Comparison of ENCODE assay signal across 23 cellular contexts in the genomic region with DNA sequence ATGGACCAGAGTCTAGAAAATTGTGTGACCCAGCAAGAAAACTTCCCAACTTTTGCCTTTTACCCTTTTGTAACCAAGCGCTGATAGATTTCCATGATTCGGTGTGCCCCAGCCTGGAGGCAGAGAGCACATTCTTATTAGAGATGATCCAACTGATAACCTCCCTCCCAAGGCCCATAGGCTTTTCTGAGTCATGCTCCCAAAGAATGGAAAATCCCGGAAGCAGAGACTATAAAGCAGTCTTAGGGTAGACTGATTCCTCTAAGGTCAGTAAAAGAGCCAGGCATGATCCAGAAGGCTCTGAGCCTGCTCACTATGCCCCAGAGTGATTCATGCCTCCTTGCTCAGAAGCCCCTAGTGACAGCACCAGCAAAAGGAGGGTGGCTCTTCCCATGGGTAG. TPM values are rescaled to one million over a fixed set of nuclear protein-coding genes. Genes with fewer than 3 reads are reported as not detected.
DNase-seq lines count a peak whose midpoint lies in the region; ATAC-seq, FAIRE-seq and TF ChIP-seq lines count a peak whose summit lies in the region.
"Had no signal": no experiment of that assay in that cellular context is flagged by ENCODE, and none has a peak within 500 bp of the region (broad histone marks: within the 10 kb centered on the region; RNA-seq: fewer than 3 reads in every experiment).

No MANE protein-coding gene starts in this region.

- intact Hi-C loops in adrenal gland (cut with DNase I), result no loop called here
- intact Hi-C loops in Calu3 (cut with micrococcal nuclease; ENCODE audit: unreplicated experiment), result no loop called here

- H3K9me3 ChIP-seq in A549 (no peaks in the 10 kb centered on the region), adrenal gland (replicated peaks in 1 of 3) (no peaks in the 10 kb centered on the region)
- H3K9me3 ChIP-seq: HAP-1, left lung, neutrophil had no signal

- H3K27ac ChIP-seq in A549, result peak overlapping the region in 1 of 2 experiments; percentile 24; a peak in 1 of 6 replicates
- H3K27ac ChIP-seq in adrenal gland, result peak overlapping the region in 2 of 5 donors; percentile 28 to 54
- H3K27ac ChIP-seq: left lung, neutrophil had no signal

- H3K36me3 Mint-ChIP-seq in Calu3 (ENCODE audit: insufficient read depth, unreplicated experiment), result no peaks in the 10 kb centered on the region

- peak overlapping the region; percentile 37; the same call in 2 of the 3 replicates for H3K4me2 ChIP-seq in A549

- H3K4me3 ChIP-seq in A549, result no peak overlapping the region
- no peak overlapping the region for H3K4me3 ChIP-seq in adrenal gland
- H3K4me3 ChIP-seq: HAP-1, left lung had no signal

- TF ChIP-seq EP300 in A549 (IDR thresholded peaks at IDR 0.05), result no peak

- WGBS in A549 (ENCODE audit: missing lambda C conversion rate), result 29% methylated on average over 3 of the region's 3 CpGs
- 44 to 52% (median 47%) methylated on average over 3 of the region's 3 CpGs for WGBS in adrenal gland, 4 donors

- no peak overlapping the region for H3K27ac Mint-ChIP-seq in Calu3 (ENCODE audit: unreplicated experiment)
- H3K27ac Mint-ChIP-seq: activated CD4-positive, alpha-beta T cell treated with anti-CD3 and anti-CD28 coated beads, Interleukin-2, amount 10 ng/mL, durations not matched to agents 24 days and 14 days had no signal

- TF ChIP-seq CTCF in A549 (IDR thresholded peaks at IDR 0.05), result no peak
- TF ChIP-seq CTCF in adrenal gland (IDR thresholded peaks at IDR 0.05), result no peak
- no peak for TF ChIP-seq CTCF in Calu3 (IDR thresholded peaks at IDR 0.05; ENCODE audit: unreplicated experiment)

- no peak for FAIRE-seq in A549 (lab: Jason Lieb, UNC)
- FAIRE-seq: A204.1, endometrium had no signal

- H3K36me3 ChIP-seq in adrenal gland (replicated peaks in 1 of 2), result no peaks in the 10 kb centered on the region
- H3K36me3 ChIP-seq: HAP-1, left lung, neutrophil had no signal

- ATAC-seq in A549 (peak; percentile 40 to 58; a peak in 5 of 6 replicates), GM18858 (IDR thresholded peaks at IDR 0.05; ENCODE audit: unreplicated experiment) (no peak)
- ATAC-seq: left lung had no signal

- H3K27me3 ChIP-seq in adrenal gland, result no peaks in the 10 kb centered on the region

- TF ChIP-seq POLR2A in A549 (IDR thresholded peaks at IDR 0.05; ENCODE audit: low read length), result no peak
- no peak for TF ChIP-seq POLR2A in adrenal gland (IDR thresholded peaks at IDR 0.05)

- peaks cover 44% of the 10 kb centered on the region for H3K27me3 Mint-ChIP-seq in Calu3 (ENCODE audit: unreplicated experiment)

- POLR2A ChIA-PET in A549 (lab: Yijun Ruan, JAX), result no interaction called here

- TF ChIP-seq RAD21 in A549 (conservative IDR thresholded peaks at IDR 0.05 in 1 of 2, IDR thresholded peaks at IDR 0.05 in 1 of 2), result no peak

- no peak overlapping the region for H3K4me3 Mint-ChIP-seq in Calu3 (ENCODE audit: low read depth, unreplicated experiment)
- H3K4me3 Mint-ChIP-seq: activated CD4-positive, alpha-beta T cell treated with anti-CD3 and anti-CD28 coated beads, Interleukin-2, amount 10 ng/mL, durations not matched to agents 24 days and 14 days had no signal

- no peaks in the 10 kb centered on the region for H3K4me1 Mint-ChIP-seq in Calu3 (ENCODE audit: low read depth, unreplicated experiment)

- BruUV-seq in Calu3 (replicated peaks; lab: Mats Ljungman, UMichigan), result no TSS peak

- H3K4me1 ChIP-seq in A549, result peaks cover 10% of the 10 kb centered on the region
- peaks cover 2 to 23% of the 10 kb centered on the region in 2 donors for H3K4me1 ChIP-seq in adrenal gland (replicated peaks in 1 of 2)
- H3K4me1 ChIP-seq: HAP-1 had no signal

- DNase-seq in A549 (ENCODE audit: low read depth in 1 of 2, low spot score in 1 of 2) (peak in 1 of 2 experiments; percentile 21), HT1080 (ENCODE audit: low read depth) (peak; percentile 81), adrenal gland (peak in 5 of 7 donors; percentile 27 to 49 (median 41)), hepatic stellate cell (ENCODE audit: low spot score) (peak; percentile 23), hypothalamus (lab: John Stamatoyannopoulos, UW) (no peak), Calu3 (no peak)
- no peak for DNase-seq in activated CD4-positive, CD25-positive, alpha-beta regulatory T cell (lab: John Stamatoyannopoulos, UW)
- DNase-seq: activated CD4-positive, alpha-beta T cell treated with anti-CD3 and anti-CD28 coated beads, Interleukin-2, amount 10 ng/mL, durations not matched to agents 24 days and 14 days; activated CD8-positive, alpha-beta memory T cell treated with anti-CD3 and anti-CD28 coated beads, Interleukin-2, amount 50 U/mL, for 48 hours; activated effector memory CD4-positive, alpha-beta T cell treated with anti-CD3 and anti-CD28 coated beads, Interleukin-2, amount 50 U/mL, for 16 hours; amygdala; C1 segment of cervical spinal cord; DMS53; KBM-7; left lung; NCI-H1092; NCI-H2171 treated with DMSO at 0.1 percent for 48 hours; NCI-H774 had no signal

- no peaks in the 10 kb centered on the region for H3K9me3 Mint-ChIP-seq in Calu3 (ENCODE audit: low read depth, unreplicated experiment)
- H3K9me3 Mint-ChIP-seq: activated CD4-positive, alpha-beta T cell treated with anti-CD3 and anti-CD28 coated beads, Interleukin-2, amount 10 ng/mL, durations not matched to agents 24 days and 14 days had no signal

- CTCF ChIA-PET in A549 (lab: Yijun Ruan, JAX) (interaction anchor here (0.6 to 4.0 kb wide), 6 partner anchors 11 to 383 kb away, joined by 3 to 23 read pairs (median 5); no protein-coding TSS in a partner anchor), Calu3 (lab: Charles Lee) (interaction anchor here (1.2 kb wide), 1 partner anchor 65 kb away, joined by 3 read pairs; a partner anchor contains a TSS)

TF ChIP-seq in A549, 52 proteins besides CTCF, POLR2A, EP300 and RAD21:
- TF ChIP-seq TP53 (CRISPR knock-in tag; IDR thresholded peaks at IDR 0.05) (no peak), FOSL2 (IDR thresholded peaks at IDR 0.05) (no peak), FOSL2 (CRISPR knock-in tag; IDR thresholded peaks at IDR 0.05) (0 out of 2 replicates have a peak, but pooled peaks have one; percentile 17), GATA3 (IDR thresholded peaks at IDR 0.05; ENCODE audit: borderline replicate concordance) (peak; percentile 69; the same call in 1 of the 2 replicates)

RNA-seq across cellular contexts. Expression of a gene that starts 4.3 kb away (rescaled TPM):
- polyA plus RNA-seq in A549 (2011; rRNA removed), result 0.08 and 0.19 TPM in 2 replicates
- 0.03 and 0.05 TPM in 2 replicates for polyA plus RNA-seq in A549 (2012; cell fraction: cytosol; rRNA removed)
- 0.06 TPM in 2 replicates for polyA plus RNA-seq in A549 (2012; cell fraction: nucleus; rRNA removed)
- polyA plus RNA-seq in A549 (2017; fragmentation: RNase III; extraction: RNeasy Plus Mini Kit Qiagen cat#74134 plus additional on column Dnase treatment), result 0.03 to 0.13 TPM in 2 of 3 replicates, not detected in the other
- 0.08 and 0.34 TPM in 2 replicates for polyA minus RNA-seq in A549 (2011; rRNA and poly(A)+ RNA removed)
- not detected in 2 replicates for total RNA-seq in HT1080 (2014; rRNA removed; shearing (Covaris generic))
- 0.05 and 0.13 TPM in 2 replicates for polyA plus RNA-seq in HT1080 (2015; cell fraction: cytosol; rRNA removed)
- not detected in 2 replicates for polyA plus RNA-seq in HT1080 (2015; cell fraction: nucleus; rRNA removed)
- 1 to 10 TPM in 6 of 8 donors, under 1 TPM in 2; 0.57 to 8.4 (median 2.3) TPM for total RNA-seq in adrenal gland
- 1 to 10 TPM in 2 of 3 donors, under 1 TPM in 1; 0.84 to 2.5 (median 2.2) TPM for polyA plus RNA-seq in adrenal gland
- not detected in 2 replicates for total RNA-seq in Calu3 (2022)

Comparison
In these comparisons a context has a peak if more than half of its experiments do, and no peak if none do; other contexts are left out.
1. DNase-seq: peak in HT1080 (single experiment), adrenal gland (5 of 7) and hepatic stellate cell (single experiment); none in hypothalamus (0 of 51), Calu3 (single experiment) and activated CD4-positive, CD25-positive, alpha-beta regulatory T cell (0 of 4).